18 cellular contexts compared by ENCODE assay signal in genomic region chr12:15875863-15876262, GRCh38. TPM values are rescaled to one million over a fixed set of nuclear protein-coding genes. Genes with fewer than 3 reads are reported as not detected.
DNase-seq lines count a peak whose midpoint lies in the region; ATAC-seq and TF ChIP-seq lines count a peak whose summit lies in the region.
"Had no signal": no experiment of that assay in that cellular context is flagged by ENCODE, and none has a peak within 500 bp of the region (broad histone marks: within the 10 kb centered on the region; RNA-seq: fewer than 3 reads in every experiment).

No MANE protein-coding gene starts in this region.

- H3K23ac ChIP-seq in neuronal stem cell (ENCODE audit: low read depth, low read length, poor library complexity): no peak overlapping the region

- H3K27ac Mint-ChIP-seq in activated T-cell treated with anti-CD3 and anti-CD28 coated beads, Interleukin-2, amount 50 U/mL, for 72 hours: no peak overlapping the region
- H3K27ac Mint-ChIP-seq in CD4-positive, alpha-beta T cell: no peak overlapping the region
- H3K27ac Mint-ChIP-seq in activated naive CD8-positive, alpha-beta T cell treated with anti-CD3 and anti-CD28 coated beads, Interleukin-2, amount 10 ng/mL, durations not matched to agents 7 days and 5 days: no peak overlapping the region
- no peak overlapping the region for H3K27ac Mint-ChIP-seq in effector memory CD8-positive, alpha-beta T cell

- no peaks in the 10 kb centered on the region for H3K9me3 ChIP-seq in CD4-positive, alpha-beta T cell (ENCODE audit: control insufficient read depth, low read length)
- no peaks in the 10 kb centered on the region for H3K9me3 ChIP-seq in neuronal stem cell (replicated peaks in 1 of 2; ENCODE audit: control insufficient read depth in 2 of 2, insufficient read depth in 1 of 2, low read depth in 1 of 2, low read length in 2 of 2)
- H3K9me3 ChIP-seq: Caco-2 had no signal

- H4K8ac ChIP-seq in neuronal stem cell (ENCODE audit: low read depth, low read length): no peak overlapping the region

- no peak overlapping the region for H2AK5ac ChIP-seq in neuronal stem cell (ENCODE audit: low read depth, low read length)

- DNase-seq in activated T-cell treated with anti-CD3 and anti-CD28 coated beads, Interleukin-2, amount 50 U/mL, for 72 hours: no peak
- DNase-seq in activated T-cell treated with anti-CD3 and anti-CD28 coated beads for 4 hours (no peak), neuronal stem cell (ENCODE audit: low spot score) (no peak), cerebellar cortex (ENCODE audit: low spot score) (no peak), NCI-H2029 treated with DMSO at 0.1 percent for 48 hours (lab: John Stamatoyannopoulos, UW) (no peak)
- DNase-seq in CD4-positive, alpha-beta T cell: no peak
- no peak for DNase-seq in activated naive CD8-positive, alpha-beta T cell treated with anti-CD3 and anti-CD28 coated beads, Interleukin-2, amount 10 ng/mL, durations not matched to agents 7 days and 5 days
- DNase-seq in effector memory CD8-positive, alpha-beta T cell: no peak
- DNase-seq: Caco-2, DMS153, GOT3, NCI-H1048, NCI-H146, NCI-H2081 treated with DMSO at 0.1 percent for 48 hours, NCI-H510A, NCI-H774, PC-3 had no signal

- no peak overlapping the region for H3K4me3 ChIP-seq in neuronal stem cell (ENCODE audit: low read length in 2 of 2)

- intact Hi-C loops in CD4-positive, alpha-beta T cell (cut with DNase I, micrococcal nuclease): no loop called here

- no CpG with 5 or more reads among the region's 1 CpG for WGBS in neuronal stem cell (ENCODE audit: extremely low coverage in 2 of 2, insufficient read length in 2 of 2, insufficient replicate concordance in 1 of 2), 2 donors

- H3K27ac ChIP-seq in CD4-positive, alpha-beta T cell (ENCODE audit: low read depth, low read length): no peak overlapping the region
- no peak overlapping the region for H3K27ac ChIP-seq in neuronal stem cell (replicated peaks; ENCODE audit: low read length)
- H3K27ac ChIP-seq: C4-2B had no signal

- ATAC-seq in activated T-cell treated with anti-CD3 and anti-CD28 coated beads, Interleukin-2, amount 50 U/mL, for 72 hours (replicated peaks in 1 of 2): no peak
- no peak for ATAC-seq in CD4-positive, alpha-beta T cell (ENCODE audit: poor library complexity)
- ATAC-seq in activated naive CD8-positive, alpha-beta T cell treated with anti-CD3 and anti-CD28 coated beads, Interleukin-2, amount 10 ng/mL, durations not matched to agents 7 days and 5 days (ENCODE audit: low read depth): no peak
- ATAC-seq in effector memory CD8-positive, alpha-beta T cell (replicated peaks): no peak
- ATAC-seq: PC-3 had no signal

- H3K4me1 ChIP-seq in neuronal stem cell (ENCODE audit: control insufficient read depth in 2 of 2, insufficient read depth in 1 of 2, low read depth in 1 of 2, low read length in 2 of 2): no peaks in the 10 kb centered on the region

- H3K9ac ChIP-seq in neuronal stem cell (ENCODE audit: low read depth, low read length, poor library complexity): peak overlapping the region; percentile 0

- peak overlapping the region; percentile 67 to 74 for H3K4me3 Mint-ChIP-seq in activated T-cell treated with anti-CD3 and anti-CD28 coated beads, Interleukin-2, amount 50 U/mL, for 72 hours
- H3K4me3 Mint-ChIP-seq in CD4-positive, alpha-beta T cell: peak overlapping the region; percentile 75
- H3K4me3 Mint-ChIP-seq in activated naive CD8-positive, alpha-beta T cell treated with anti-CD3 and anti-CD28 coated beads, Interleukin-2, amount 10 ng/mL, durations not matched to agents 7 days and 5 days: peak overlapping the region; percentile 77
- no peak overlapping the region for H3K4me3 Mint-ChIP-seq in effector memory CD8-positive, alpha-beta T cell

- H3K4me1 Mint-ChIP-seq in activated T-cell treated with anti-CD3 and anti-CD28 coated beads, Interleukin-2, amount 50 U/mL, for 72 hours (ENCODE audit: low read depth): peaks cover 15% of the 10 kb centered on the region
- H3K4me1 Mint-ChIP-seq in CD4-positive, alpha-beta T cell (ENCODE audit: low read depth): peaks cover 9% of the 10 kb centered on the region
- H3K4me1 Mint-ChIP-seq in activated naive CD8-positive, alpha-beta T cell treated with anti-CD3 and anti-CD28 coated beads, Interleukin-2, amount 10 ng/mL, durations not matched to agents 7 days and 5 days: peaks cover 11% of the 10 kb centered on the region
- peaks cover 0 to 5% of the 10 kb centered on the region in 2 donors for H3K4me1 Mint-ChIP-seq in effector memory CD8-positive, alpha-beta T cell (ENCODE audit: low read depth in 2 of 2)

- peaks cover 4% of the 10 kb centered on the region for H3K27me3 ChIP-seq in CD4-positive, alpha-beta T cell (ENCODE audit: control insufficient read depth, insufficient read depth, low read length)
- H3K27me3 ChIP-seq in neuronal stem cell (ENCODE audit: control insufficient read depth in 3 of 3, insufficient read depth in 3 of 3, low read depth in 1 of 3, low read length in 3 of 3): no peaks in the 10 kb centered on the region

- no peaks in the 10 kb centered on the region for H3K79me1 ChIP-seq in neuronal stem cell (ENCODE audit: low read depth, low read length)

- H3K4ac ChIP-seq in neuronal stem cell (ENCODE audit: low read length): no peak overlapping the region

- H3K4me2 ChIP-seq in neuronal stem cell (ENCODE audit: insufficient read depth, low read length, poor library complexity, severe bottlenecking): no peak overlapping the region

- no peak overlapping the region for H2BK5ac ChIP-seq in neuronal stem cell (ENCODE audit: low read length)

- H2BK12ac ChIP-seq in neuronal stem cell (ENCODE audit: low read length): no peak overlapping the region

- no peak overlapping the region for H3K14ac ChIP-seq in neuronal stem cell (ENCODE audit: low read length)

- TF ChIP-seq CTCF in CD4-positive, alpha-beta T cell (IDR thresholded peaks at IDR 0.05): no peak

- H2AFZ ChIP-seq in neuronal stem cell (ENCODE audit: low read length): no peak overlapping the region

- no peak overlapping the region for H3K18ac ChIP-seq in neuronal stem cell (ENCODE audit: low read length)

- H3K36me3 ChIP-seq in neuronal stem cell (replicated peaks in 1 of 2; ENCODE audit: control insufficient read depth in 2 of 2, insufficient read depth in 2 of 2, low read length in 2 of 2): no peaks in the 10 kb centered on the region

- no peaks in the 10 kb centered on the region for H3K9me3 Mint-ChIP-seq in activated T-cell treated with anti-CD3 and anti-CD28 coated beads, Interleukin-2, amount 50 U/mL, for 72 hours
- H3K9me3 Mint-ChIP-seq in CD4-positive, alpha-beta T cell: no peaks in the 10 kb centered on the region
- peaks cover under 1% of the 10 kb centered on the region for H3K9me3 Mint-ChIP-seq in activated naive CD8-positive, alpha-beta T cell treated with anti-CD3 and anti-CD28 coated beads, Interleukin-2, amount 10 ng/mL, durations not matched to agents 7 days and 5 days
- no peaks in the 10 kb centered on the region for H3K9me3 Mint-ChIP-seq in effector memory CD8-positive, alpha-beta T cell

- no peak overlapping the region for H2BK120ac ChIP-seq in neuronal stem cell (ENCODE audit: low read depth, low read length)

- no peaks in the 10 kb centered on the region for H3K36me3 Mint-ChIP-seq in activated T-cell treated with anti-CD3 and anti-CD28 coated beads, Interleukin-2, amount 50 U/mL, for 72 hours (ENCODE audit: insufficient read depth in 2 of 2)
- no peaks in the 10 kb centered on the region for H3K36me3 Mint-ChIP-seq in CD4-positive, alpha-beta T cell (ENCODE audit: low read depth)
- peaks cover 3% of the 10 kb centered on the region for H3K36me3 Mint-ChIP-seq in activated naive CD8-positive, alpha-beta T cell treated with anti-CD3 and anti-CD28 coated beads, Interleukin-2, amount 10 ng/mL, durations not matched to agents 7 days and 5 days
- peaks cover 4% of the 10 kb centered on the region for H3K36me3 Mint-ChIP-seq in effector memory CD8-positive, alpha-beta T cell (ENCODE audit: insufficient read depth)

- H4K91ac ChIP-seq in neuronal stem cell (ENCODE audit: low read depth, low read length, poor library complexity): no peak overlapping the region

- POLR2A ChIA-PET in CD4-positive, alpha-beta T cell (lab: Charles Lee): no interaction called here
- POLR2A ChIA-PET in activated naive CD8-positive, alpha-beta T cell treated with anti-CD3 and anti-CD28 coated beads, Interleukin-2, amount 10 ng/mL, durations not matched to agents 7 days and 5 days (lab: Charles Lee): no interaction called here

- peaks cover 7% of the 10 kb centered on the region for H3K27me3 Mint-ChIP-seq in activated T-cell treated with anti-CD3 and anti-CD28 coated beads, Interleukin-2, amount 50 U/mL, for 72 hours (ENCODE audit: low read depth)
- no peaks in the 10 kb centered on the region for H3K27me3 Mint-ChIP-seq in CD4-positive, alpha-beta T cell
- peaks cover 2% of the 10 kb centered on the region for H3K27me3 Mint-ChIP-seq in activated naive CD8-positive, alpha-beta T cell treated with anti-CD3 and anti-CD28 coated beads, Interleukin-2, amount 10 ng/mL, durations not matched to agents 7 days and 5 days
- peaks cover 33 to 44% of the 10 kb centered on the region in 2 donors for H3K27me3 Mint-ChIP-seq in effector memory CD8-positive, alpha-beta T cell

- H2BK15ac ChIP-seq in neuronal stem cell (ENCODE audit: low read length): no peak overlapping the region

- CTCF ChIA-PET in CD4-positive, alpha-beta T cell (lab: Charles Lee): no interaction called here

RNA-seq across cellular contexts. Expression of gene STRAP, which starts 6.3 kb away (rescaled TPM):
- total RNA-seq in activated T-cell treated with anti-CD3 and anti-CD28 coated beads, Interleukin-2, amount 50 U/mL, for 72 hours: 100 to 1,000 TPM in 1 of 2 donors, 10 to 100 TPM in 1; 95.6 to 104 TPM
- total RNA-seq in CD4-positive, alpha-beta T cell: 100 to 1,000 TPM; 138 to 140 TPM
- total RNA-seq in activated naive CD8-positive, alpha-beta T cell treated with anti-CD3 and anti-CD28 coated beads, Interleukin-2, amount 10 ng/mL, durations not matched to agents 7 days and 5 days: 10 to 100 TPM; 59.3 to 60.3 TPM
- polyA plus RNA-seq in neuronal stem cell (2013, experiment 1 of 2): 242 TPM
- polyA plus RNA-seq in neuronal stem cell (2013, experiment 2 of 2): 246 TPM

RNA-seq across cellular contexts. Expression of gene DERA, which starts 35.3 kb away (rescaled TPM):
- total RNA-seq in activated T-cell treated with anti-CD3 and anti-CD28 coated beads, Interleukin-2, amount 50 U/mL, for 72 hours: 10 to 100 TPM; 26.5 to 29.4 TPM
- total RNA-seq in CD4-positive, alpha-beta T cell: 1 to 10 TPM; 6.2 to 7.2 TPM
- total RNA-seq in activated naive CD8-positive, alpha-beta T cell treated with anti-CD3 and anti-CD28 coated beads, Interleukin-2, amount 10 ng/mL, durations not matched to agents 7 days and 5 days: 10 to 100 TPM; 22.5 to 23.4 TPM
- 50.5 TPM for polyA plus RNA-seq in neuronal stem cell (2013, experiment 1 of 2)
- 50.3 TPM for polyA plus RNA-seq in neuronal stem cell (2013, experiment 2 of 2)

Comparison
In these comparisons a context has a peak if more than half of its experiments do, and no peak if none do; other contexts are left out.
1. H3K4me3 Mint-ChIP-seq: peak in activated T-cell treated with anti-CD3 and anti-CD28 coated beads, Interleukin-2, amount 50 U/mL, for 72 hours (2 of 2), CD4-positive, alpha-beta T cell (single experiment) and activated naive CD8-positive, alpha-beta T cell treated with anti-CD3 and anti-CD28 coated beads, Interleukin-2, amount 10 ng/mL, durations not matched to agents 7 days and 5 days (single experiment); none in effector memory CD8-positive, alpha-beta T cell (0 of 2).